In genomic region chr21:34129971-34130597, GRCh38 we compare ENCODE assay signal across 8 cellular contexts. TPM values are rescaled to one million over a fixed set of nuclear protein-coding genes. Genes with fewer than 3 reads are reported as not detected.
DNase-seq lines count a peak whose midpoint lies in the region; ATAC-seq, FAIRE-seq and TF ChIP-seq lines count a peak whose summit lies in the region.

No MANE protein-coding gene starts in this region.

- peak; percentile 6 for ATAC-seq in activated CD4-positive, alpha-beta T cell treated with anti-CD3 and anti-CD28 coated beads for 36 hours
- peak; percentile 68 for ATAC-seq in left lung
- no peak for ATAC-seq in GM19351 (IDR thresholded peaks at IDR 0.05; ENCODE audit: unreplicated experiment)

- intact Hi-C loops in activated CD4-positive, alpha-beta T cell treated with anti-CD3 and anti-CD28 coated beads for 36 hours (cut with DNase I, micrococcal nuclease), result loop anchor here (1.0 to 5.0 kb wide), 8 partner anchors 53 to 219 kb away; no protein-coding TSS in a partner anchor
- intact Hi-C loops in left lung (cut with DNase I), result no loop called here

- peak overlapping the region; percentile 60 for H3K4me3 Mint-ChIP-seq in activated CD4-positive, alpha-beta T cell treated with anti-CD3 and anti-CD28 coated beads for 36 hours
- H3K4me3 Mint-ChIP-seq in astrocyte (ENCODE audit: unreplicated experiment), result peak overlapping the region; percentile 61

- TF ChIP-seq CTCF in astrocyte (IDR thresholded peaks at IDR 0.05; ENCODE audit: insufficient read depth, low read depth, low read length) (no peak), left lung (IDR thresholded peaks at IDR 0.05) (no peak)

- peaks cover 67% of the 10 kb centered on the region for H3K36me3 Mint-ChIP-seq in activated CD4-positive, alpha-beta T cell treated with anti-CD3 and anti-CD28 coated beads for 36 hours (ENCODE audit: low read depth)
- H3K36me3 Mint-ChIP-seq in astrocyte (ENCODE audit: low read depth, unreplicated experiment), result peaks cover 11% of the 10 kb centered on the region

- no peaks in the 10 kb centered on the region for H3K27me3 ChIP-seq in astrocyte (ENCODE audit: insufficient read depth, low read length)
- no peaks in the 10 kb centered on the region for H3K27me3 ChIP-seq in left lung
- H3K27me3 ChIP-seq in thymus (ENCODE audit: control insufficient read depth, insufficient read depth), result no peaks in the 10 kb centered on the region
- H3K27me3 ChIP-seq in H7 (ENCODE audit: control insufficient read depth, insufficient read depth, low read length), result no peaks in the 10 kb centered on the region

- H3K27ac ChIP-seq in astrocyte (ENCODE audit: low read depth, low read length), result peak overlapping the region; percentile 38
- H3K27ac ChIP-seq in left lung, result peak overlapping the region; percentile 38 to 78
- peak overlapping the region; percentile 86 for H3K27ac ChIP-seq in thymus (ENCODE audit: low read depth)

- no peaks in the 10 kb centered on the region for H3K36me3 ChIP-seq in astrocyte (ENCODE audit: insufficient read depth, low read length)
- H3K36me3 ChIP-seq in left lung, result peaks cover 0 to 28% of the 10 kb centered on the region in 2 donors
- peaks cover 3% of the 10 kb centered on the region for H3K36me3 ChIP-seq in thymus (ENCODE audit: control insufficient read depth, insufficient read depth)
- peaks cover 5% of the 10 kb centered on the region for H3K36me3 ChIP-seq in H7 (replicated peaks; ENCODE audit: control insufficient read depth, insufficient read depth, low read length)

- H3K9me3 Mint-ChIP-seq in activated CD4-positive, alpha-beta T cell treated with anti-CD3 and anti-CD28 coated beads for 36 hours (ENCODE audit: low read depth), result no peaks in the 10 kb centered on the region
- no peaks in the 10 kb centered on the region for H3K9me3 Mint-ChIP-seq in astrocyte (ENCODE audit: unreplicated experiment)

- POLR2A ChIA-PET in activated CD4-positive, alpha-beta T cell treated with anti-CD3 and anti-CD28 coated beads for 36 hours (lab: Charles Lee), result interaction anchor here (1.0 to 1.5 kb wide), 3 partner anchors 54 to 187 kb away, joined by 3 to 9 read pairs (median 6); no protein-coding TSS in a partner anchor

- no peaks in the 10 kb centered on the region for H3K27me3 Mint-ChIP-seq in activated CD4-positive, alpha-beta T cell treated with anti-CD3 and anti-CD28 coated beads for 36 hours
- H3K27me3 Mint-ChIP-seq in astrocyte (ENCODE audit: low read depth, unreplicated experiment), result no peaks in the 10 kb centered on the region

- no peak for FAIRE-seq in astrocyte (lab: Jason Lieb, UNC)

- peaks cover 50% of the 10 kb centered on the region for H4K20me1 ChIP-seq in astrocyte (ENCODE audit: insufficient read depth, low read length)

- peaks cover 85% of the 10 kb centered on the region for H3K4me1 Mint-ChIP-seq in activated CD4-positive, alpha-beta T cell treated with anti-CD3 and anti-CD28 coated beads for 36 hours
- H3K4me1 Mint-ChIP-seq in astrocyte (ENCODE audit: low read depth, unreplicated experiment), result peaks cover 50% of the 10 kb centered on the region

- peak overlapping the region; percentile 46 for H3K9ac ChIP-seq in astrocyte (ENCODE audit: low read length)

- H3K4me3 ChIP-seq in astrocyte (ENCODE audit: insufficient read depth, low read depth, low read length) (peak overlapping the region; percentile 13), left lung (no peak overlapping the region), thymus (ENCODE audit: low read length) (peak overlapping the region; percentile 10), H7 (ENCODE audit: insufficient read depth, low read depth, low read length) (no peak overlapping the region)

- CTCF ChIA-PET in activated CD4-positive, alpha-beta T cell treated with anti-CD3 and anti-CD28 coated beads for 36 hours (lab: Charles Lee), result interaction anchor here (0.9 to 2.0 kb wide), 13 partner anchors 36 to 220 kb away, joined by 3 to 10 read pairs (median 3); no protein-coding TSS in a partner anchor

- peaks cover 64% of the 10 kb centered on the region for H3K79me2 ChIP-seq in astrocyte (ENCODE audit: insufficient read depth, low read length)

- peak overlapping the region; percentile 83 for H3K4me2 ChIP-seq in astrocyte (ENCODE audit: low read length)

- H3K27ac Mint-ChIP-seq in activated CD4-positive, alpha-beta T cell treated with anti-CD3 and anti-CD28 coated beads for 36 hours, result peak overlapping the region; percentile 94
- peak overlapping the region; percentile 91 for H3K27ac Mint-ChIP-seq in astrocyte (ENCODE audit: unreplicated experiment)

- peak; percentile 45 for DNase-seq in activated CD4-positive, alpha-beta T cell treated with anti-CD3 and anti-CD28 coated beads for 36 hours
- DNase-seq in activated CD4-positive, alpha-beta T cell treated with anti-CD3 and anti-CD28 coated beads, Interleukin-2, amount 50 U/mL, for 1 hour, result no peak
- DNase-seq in astrocyte (ENCODE audit: low read depth) (peak; percentile 14), left lung (no peak), 8988T (no peak), H7 (no peak)

- 65% methylated on average over 4 of the region's 4 CpGs for WGBS in thymus

- H3K4me1 ChIP-seq in astrocyte (ENCODE audit: insufficient read depth, low read length) (peaks cover 31% of the 10 kb centered on the region), left lung (peaks cover 17 to 54% of the 10 kb centered on the region in 2 donors), thymus (ENCODE audit: control insufficient read depth, insufficient read depth, low read length) (peaks cover 40% of the 10 kb centered on the region)

- no peak overlapping the region for H2AFZ ChIP-seq in astrocyte (ENCODE audit: low read depth, low read length)

- H3K9me3 ChIP-seq in astrocyte (ENCODE audit: insufficient read depth, low read depth, low read length), result no peaks in the 10 kb centered on the region
- no peaks in the 10 kb centered on the region for H3K9me3 ChIP-seq in left lung
- H3K9me3 ChIP-seq in thymus (ENCODE audit: control insufficient read depth), result no peaks in the 10 kb centered on the region

RNA-seq across cellular contexts. Expression of gene MRPS6, which starts 56.7 kb away (rescaled TPM):
- 100 to 1,000 TPM; 102 to 117 TPM for total RNA-seq in activated CD4-positive, alpha-beta T cell treated with anti-CD3 and anti-CD28 coated beads for 36 hours
- total RNA-seq in astrocyte (57.8 and 67.5 TPM in 2 replicates), left lung (10 to 100 TPM; 50.5 to 76.0 TPM)
- polyA plus RNA-seq in thymus, result 81.8 TPM
- total RNA-seq in H7 (2014; rRNA removed; shearing (Covaris generic)), result 37.2 and 39.9 TPM in 2 replicates

RNA-seq across cellular contexts. Expression of gene SLC5A3, which starts 56.7 kb away (rescaled TPM):
- total RNA-seq in activated CD4-positive, alpha-beta T cell treated with anti-CD3 and anti-CD28 coated beads for 36 hours, result 10 to 100 TPM; 18.2 to 22.9 TPM
- total RNA-seq in astrocyte, result 17.8 and 22.1 TPM in 2 replicates
- total RNA-seq in left lung, result 10 to 100 TPM; 27.3 to 33.4 TPM
- 4.9 TPM for polyA plus RNA-seq in thymus
- 7.2 and 10.6 TPM in 2 replicates for total RNA-seq in H7 (2014; rRNA removed; shearing (Covaris generic))

Comparison
In these comparisons a context has a peak if more than half of its experiments do, and no peak if none do; other contexts are left out.
1. DNase-seq: peak in activated CD4-positive, alpha-beta T cell treated with anti-CD3 and anti-CD28 coated beads for 36 hours (single experiment) and astrocyte (single experiment); none in activated CD4-positive, alpha-beta T cell treated with anti-CD3 and anti-CD28 coated beads, Interleukin-2, amount 50 U/mL, for 1 hour (single experiment), left lung (0 of 2), 8988T (single experiment) and H7 (single experiment).
2. H3K4me3 ChIP-seq: peak in astrocyte (single experiment) and thymus (single experiment); none in left lung (0 of 2) and H7 (single experiment).
3. intact Hi-C loops: an anchor here in activated CD4-positive, alpha-beta T cell treated with anti-CD3 and anti-CD28 coated beads for 36 hours (1.0 to 5.0 kb wide); none called in left lung.
4. Peak in every context shown above with its lines, with median percentiles within 50 percentile points of each other: H3K27ac ChIP-seq.